In genomic region chr10:119177708-119178370, GRCh38 we compare ENCODE assay signal across 7 cellular contexts. TPM values are rescaled to one million over a fixed set of nuclear protein-coding genes. Genes with fewer than 3 reads are reported as not detected.
DNase-seq lines count a peak whose midpoint lies in the region; ATAC-seq lines count a peak whose summit lies in the region.

No MANE protein-coding gene starts in this region.

- no peaks in the 10 kb centered on the region for H3K9me3 ChIP-seq in iPS DF 6.9 (ENCODE audit: control insufficient read depth, insufficient read depth, low read length)

- peaks cover 10% of the 10 kb centered on the region; the same call in 1 of the 2 replicates for H3K36me3 ChIP-seq in iPS DF 6.9 (ENCODE audit: control insufficient read depth, insufficient read depth, low read length)

- no peaks in the 10 kb centered on the region for H3K27me3 Mint-ChIP-seq in activated T-helper 17 cell treated with anti-CD3 and anti-CD28 coated beads, Interleukin-2, amount 50 U/mL, for 72 hours

- ATAC-seq in GM21367 (IDR thresholded peaks at IDR 0.05; ENCODE audit: unreplicated experiment) (peak; percentile 9), HG03457 (IDR thresholded peaks at IDR 0.05; ENCODE audit: unreplicated experiment) (peak; percentile 7), HG03139 (IDR thresholded peaks at IDR 0.05; ENCODE audit: unreplicated experiment) (no peak)
- peak; percentile 65 for ATAC-seq in activated T-helper 17 cell treated with anti-CD3 and anti-CD28 coated beads, Interleukin-2, amount 50 U/mL, for 72 hours (replicated peaks)

- H3K27ac Mint-ChIP-seq in activated T-helper 17 cell treated with anti-CD3 and anti-CD28 coated beads, Interleukin-2, amount 50 U/mL, for 72 hours, result peak overlapping the region; percentile 100

- H3K4me3 ChIP-seq in iPS DF 6.9 (ENCODE audit: low read length), result peak overlapping the region; percentile 81; the same call in 1 of the 2 replicates

- H3K27ac ChIP-seq in iPS DF 6.9 (ENCODE audit: low read length), result no peak overlapping the region

- H3K9me3 Mint-ChIP-seq in activated T-helper 17 cell treated with anti-CD3 and anti-CD28 coated beads, Interleukin-2, amount 50 U/mL, for 72 hours, result no peaks in the 10 kb centered on the region

- no peaks in the 10 kb centered on the region for H3K4me1 ChIP-seq in iPS DF 6.9 (ENCODE audit: control insufficient read depth, insufficient read depth, low read length)

- peaks cover 57% of the 10 kb centered on the region for H3K36me3 Mint-ChIP-seq in activated T-helper 17 cell treated with anti-CD3 and anti-CD28 coated beads, Interleukin-2, amount 50 U/mL, for 72 hours (ENCODE audit: low read depth)

- peak overlapping the region; percentile 99 for H3K4me3 Mint-ChIP-seq in activated T-helper 17 cell treated with anti-CD3 and anti-CD28 coated beads, Interleukin-2, amount 50 U/mL, for 72 hours

- no peak for DNase-seq in iPS DF 6.9 (ENCODE audit: low read depth, low spot score)
- DNase-seq in stimulated activated CD4-positive, alpha-beta T cell treated with anti-CD3 and anti-CD28 coated beads, Interleukin-15, amount 100 ng/mL, for 24 hours, result peak; percentile 55
- DNase-seq in epidermal melanocyte (ENCODE audit: insufficient read length, low spot score), result no peak

- no CpG with 5 or more reads among the region's 21 CpGs for WGBS in iPS DF 6.9 (ENCODE audit: insufficient coverage, insufficient read length)

- H3K4me1 Mint-ChIP-seq in activated T-helper 17 cell treated with anti-CD3 and anti-CD28 coated beads, Interleukin-2, amount 50 U/mL, for 72 hours, result peaks cover 25% of the 10 kb centered on the region

- H3K27me3 ChIP-seq in iPS DF 6.9 (ENCODE audit: control insufficient read depth, insufficient read depth, low read length), result no peaks in the 10 kb centered on the region

RNA-seq across cellular contexts. Expression of gene PRDX3, which starts 0.8 kb away (rescaled TPM):
- 100 to 1,000 TPM; 141 to 239 TPM for total RNA-seq in activated T-helper 17 cell treated with anti-CD3 and anti-CD28 coated beads, Interleukin-2, amount 50 U/mL, for 72 hours

RNA-seq across cellular contexts. Expression of gene SFXN4, which starts 12.3 kb away (rescaled TPM):
- total RNA-seq in activated T-helper 17 cell treated with anti-CD3 and anti-CD28 coated beads, Interleukin-2, amount 50 U/mL, for 72 hours, result 10 to 100 TPM; 20.4 to 38.7 TPM

RNA-seq across cellular contexts. Expression of gene GRK5, which starts 29.5 kb away (rescaled TPM):
- total RNA-seq in activated T-helper 17 cell treated with anti-CD3 and anti-CD28 coated beads, Interleukin-2, amount 50 U/mL, for 72 hours, result 10 to 100 TPM; 18.9 to 28.2 TPM
